Comparison of ENCODE assay signal across 24 cellular contexts in genomic region chr22:44338906-44339305, GRCh38.
A peak's percentile ranks its signal among the peaks of the same experiment; 100 is the strongest.
DNase-seq lines count a peak whose midpoint lies in the region; ATAC-seq and TF ChIP-seq lines count a peak whose summit lies in the region.
"Had no signal": no experiment of that assay in that cellular context is flagged by ENCODE, and none has a peak within 500 bp of the region (broad histone marks: within the 10 kb centered on the region; RNA-seq: fewer than 3 reads in every experiment).

No MANE protein-coding gene starts in this region.

- ATAC-seq in HG03108 (IDR thresholded peaks at IDR 0.05; ENCODE audit: unreplicated experiment), result no peak
- ATAC-seq: activated naive CD4-positive, alpha-beta T cell treated with anti-CD3 and anti-CD28 coated beads, Interleukin-2, amount 50 U/mL, for 72 hours; lower lobe of right lung; natural killer cell; Panc1 had no signal

- peak overlapping the region; percentile 71 for H3K27ac ChIP-seq in VCaP
- H3K27ac ChIP-seq: lower lobe of right lung, transverse colon had no signal

- no peak for TF ChIP-seq CTCF in VCaP (conservative IDR thresholded peaks at IDR 0.05)

- DNase-seq in COR-L47 (lab: John Stamatoyannopoulos, UW), result peak; percentile 30
- peak; percentile 64 for DNase-seq in DMS53 (lab: John Stamatoyannopoulos, UW)
- DNase-seq in NCI-H2196 treated with DMSO at 0.1 percent for 48 hours (lab: John Stamatoyannopoulos, UW; ENCODE audit: unreplicated experiment), result peak; percentile 61
- no peak for DNase-seq in stimulated activated CD4-positive, alpha-beta T cell treated with anti-CD3 and anti-CD28 coated beads, Interleukin-2, amount 100 ng/mL, for 48 hours
- no peak for DNase-seq in activated gamma-delta T cell (lab: John Stamatoyannopoulos, UW)
- DNase-seq: activated CD4-positive, alpha-beta T cell treated with anti-CD3 and anti-CD28 coated beads, Interleukin-2, amount 10 ng/mL, durations not matched to agents 24 days and 14 days; activated CD8-positive, alpha-beta memory T cell treated with anti-CD3 and anti-CD28 coated beads for 24 hours; activated T-cell treated with anti-CD3 and anti-CD28 coated beads for 4 hours; CD8-positive, alpha-beta memory T cell; DMS79 treated with DMSO at 0.1 percent for 48 hours; GDM1; HCEC 1CT; kidney glomerular epithelial cell; lower lobe of right lung; natural killer cell; NCI-H187; stimulated activated CD4-positive, alpha-beta T cell treated with anti-CD3 and anti-CD28 coated beads, Interleukin-4, amount 100 ng/mL, for 24 hours; SW 1271; T1000; transverse colon had no signal

Comparison
In these comparisons a context has a peak if more than half of its experiments do, and no peak if none do; other contexts are left out.
1. DNase-seq: peak in COR-L47 (single experiment), DMS53 (single experiment) and NCI-H2196 treated with DMSO at 0.1 percent for 48 hours (single experiment); none in stimulated activated CD4-positive, alpha-beta T cell treated with anti-CD3 and anti-CD28 coated beads, Interleukin-2, amount 100 ng/mL, for 48 hours (0 of 2) and activated gamma-delta T cell (single experiment).